ENCODE assay signal across 1 cellular context in genomic region chr10:28467615-28468014, GRCh38.
TF ChIP-seq lines count a peak whose summit lies in the region.

No MANE protein-coding gene starts in this region.

TF ChIP-seq in H1, 55 proteins besides CTCF, POLR2A, EP300 and RAD21 (continued from another document):
- TF ChIP-seq, protein P1, sequence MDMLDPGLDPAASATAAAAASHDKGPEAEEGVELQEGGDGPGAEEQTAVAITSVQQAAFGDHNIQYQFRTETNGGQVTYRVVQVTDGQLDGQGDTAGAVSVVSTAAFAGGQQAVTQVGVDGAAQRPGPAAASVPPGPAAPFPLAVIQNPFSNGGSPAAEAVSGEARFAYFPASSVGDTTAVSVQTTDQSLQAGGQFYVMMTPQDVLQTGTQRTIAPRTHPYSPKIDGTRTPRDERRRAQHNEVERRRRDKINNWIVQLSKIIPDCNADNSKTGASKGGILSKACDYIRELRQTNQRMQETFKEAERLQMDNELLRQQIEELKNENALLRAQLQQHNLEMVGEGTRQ (IDR thresholded peaks at IDR 0.05; ENCODE audit: low read length), result no peak
- TF ChIP-seq, protein P2, sequence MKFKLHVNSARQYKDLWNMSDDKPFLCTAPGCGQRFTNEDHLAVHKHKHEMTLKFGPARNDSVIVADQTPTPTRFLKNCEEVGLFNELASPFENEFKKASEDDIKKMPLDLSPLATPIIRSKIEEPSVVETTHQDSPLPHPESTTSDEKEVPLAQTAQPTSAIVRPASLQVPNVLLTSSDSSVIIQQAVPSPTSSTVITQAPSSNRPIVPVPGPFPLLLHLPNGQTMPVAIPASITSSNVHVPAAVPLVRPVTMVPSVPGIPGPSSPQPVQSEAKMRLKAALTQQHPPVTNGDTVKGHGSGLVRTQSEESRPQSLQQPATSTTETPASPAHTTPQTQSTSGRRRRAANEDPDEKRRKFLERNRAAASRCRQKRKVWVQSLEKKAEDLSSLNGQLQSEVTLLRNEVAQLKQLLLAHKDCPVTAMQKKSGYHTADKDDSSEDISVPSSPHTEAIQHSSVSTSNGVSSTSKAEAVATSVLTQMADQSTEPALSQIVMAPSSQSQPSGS (IDR thresholded peaks at IDR 0.05; ENCODE audit: low read length), result no peak
- TF ChIP-seq KDM4A (IDR thresholded peaks at IDR 0.05; ENCODE audit: low read depth, low read length, severe bottlenecking) (no peak), GABPA (IDR thresholded peaks at IDR 0.05; ENCODE audit: borderline replicate concordance, insufficient read depth, low read length) (no peak), SP2 (IDR thresholded peaks at IDR 0.05; ENCODE audit: low read length) (no peak), RFX5 (IDR thresholded peaks at IDR 0.05; ENCODE audit: borderline replicate concordance, low read depth, low read length) (no peak), MAFK (IDR thresholded peaks at IDR 0.05; ENCODE audit: low read depth, low read length) (no peak), TEAD4 (IDR thresholded peaks at IDR 0.05; ENCODE audit: low read depth, low read length) (no peak)
